In genomic region chr6:44262467-44263356, GRCh38 we compare ENCODE assay signal across 11 cellular contexts. TPM values are rescaled to one million over a fixed set of nuclear protein-coding genes. Genes with fewer than 3 reads are reported as not detected.
DNase-seq lines count a peak whose midpoint lies in the region; ATAC-seq and TF ChIP-seq lines count a peak whose summit lies in the region.
"Had no signal": no experiment of that assay in that cellular context is flagged by ENCODE, and none has a peak within 500 bp of the region (broad histone marks: within the 10 kb centered on the region; RNA-seq: fewer than 3 reads in every experiment).

No MANE protein-coding gene starts in this region.

- peaks cover 26% of the 10 kb centered on the region for H3K36me3 ChIP-seq in GM06990 (ENCODE audit: control insufficient read depth, insufficient read depth, low read length)
- H3K36me3 ChIP-seq in OCI-LY7 (ENCODE audit: insufficient read depth, low read length), result peaks cover 55% of the 10 kb centered on the region
- H3K36me3 ChIP-seq in esophagus muscularis mucosa, result peaks cover 0 to 27% (median 10%) of the 10 kb centered on the region in 4 donors
- peaks cover 5% of the 10 kb centered on the region for H3K36me3 ChIP-seq in rectal smooth muscle tissue (ENCODE audit: control insufficient read depth, insufficient read depth, low read length)
- peaks cover 0 to 4% of the 10 kb centered on the region in 2 donors for H3K36me3 ChIP-seq in thyroid gland

- intact Hi-C loops in OCI-LY7 (cut with micrococcal nuclease; ENCODE audit: unreplicated experiment) (no loop called here), esophagus muscularis mucosa (cut with DNase I) (no loop called here), thyroid gland (cut with DNase I) (no loop called here), left colon (cut with DNase I, micrococcal nuclease) (no loop called here)

- no peaks in the 10 kb centered on the region for H3K27me3 ChIP-seq in GM06990 (replicated peaks; ENCODE audit: control insufficient read depth, insufficient read depth, low read length)
- H3K27me3 ChIP-seq in esophagus muscularis mucosa, result no peaks in the 10 kb centered on the region
- H3K27me3 ChIP-seq in rectal smooth muscle tissue (ENCODE audit: control insufficient read depth, insufficient read depth, low read length), result no peaks in the 10 kb centered on the region
- H3K27me3 ChIP-seq in thyroid gland, result no peaks in the 10 kb centered on the region

- TF ChIP-seq CTCF in GM06990 (IDR thresholded peaks at IDR 0.05; ENCODE audit: insufficient read depth, low read length, poor library complexity, severe bottlenecking) (no peak), OCI-LY7 (conservative IDR thresholded peaks at IDR 0.05; ENCODE audit: low read length) (no peak), esophagus muscularis mucosa (IDR thresholded peaks at IDR 0.05) (no peak), thyroid gland (IDR thresholded peaks at IDR 0.05) (no peak)

- WGBS in esophagus muscularis mucosa, result 84% methylated on average over 7 of the region's 7 CpGs
- WGBS in thyroid gland, 2 donors, result 65 to 86% methylated on average over 6 to 7 of the region's 7 CpGs

- TF ChIP-seq POLR2A in esophagus muscularis mucosa (IDR thresholded peaks at IDR 0.05; ENCODE audit: low read depth) (no peak), thyroid gland (IDR thresholded peaks at IDR 0.05) (no peak)

- no peak overlapping the region for H3K9ac ChIP-seq in rectal smooth muscle tissue (ENCODE audit: low read length)

- no peaks in the 10 kb centered on the region for H4K20me1 ChIP-seq in OCI-LY7 (ENCODE audit: insufficient read depth, low read length)

- TF ChIP-seq EP300 in esophagus muscularis mucosa (IDR thresholded peaks at IDR 0.05), result no peak

- H3K4me3 ChIP-seq in GM06990 (replicated peaks; ENCODE audit: low read depth, low read length) (peak overlapping the region; percentile 96), OCI-LY7 (ENCODE audit: low read depth, low read length, poor library complexity, severe bottlenecking) (peak overlapping the region; percentile 86), esophagus muscularis mucosa (peak overlapping the region; percentile 75 to 86 (median 80)), rectal smooth muscle tissue (ENCODE audit: low read length) (peak overlapping the region; percentile 93), thyroid gland (replicated peaks in 1 of 3) (no peak overlapping the region)

- H3K79me2 ChIP-seq in OCI-LY7 (ENCODE audit: insufficient read depth, low read depth, low read length), result peaks cover 41% of the 10 kb centered on the region

- no peak overlapping the region for H2AFZ ChIP-seq in OCI-LY7 (ENCODE audit: low read length)

- CTCF ChIA-PET in OCI-LY7 (lab: Charles Lee; ENCODE audit: unreplicated experiment), result interaction anchor here (0.6 to 1.5 kb wide), 3 partner anchors 16 to 38 kb away, joined by 3 to 4 read pairs (median 3); partner anchors contain the start of gene HSP90AB1

- DNase-seq in GM06990 (ENCODE audit: extremely low read depth, insufficient read length) (peak; percentile 51), OCI-LY7 (ENCODE audit: low spot score) (no peak), esophagus muscularis mucosa (ENCODE audit: extremely low spot score) (no peak), thyroid gland (no peak), AG08396 (ENCODE audit: low spot score) (no peak), DMS79 treated with DMSO at 0.1 percent for 48 hours (lab: John Stamatoyannopoulos, UW) (no peak), left colon (no peak)
- DNase-seq: activated CD4-positive, alpha-beta T cell treated with anti-CD3 and anti-CD28 coated beads for 48 hours; hippocampal formation had no signal

- H3K27ac ChIP-seq in OCI-LY7 (ENCODE audit: low read depth, low read length, poor library complexity, severe bottlenecking), result peak overlapping the region; percentile 85
- H3K27ac ChIP-seq in esophagus muscularis mucosa (replicated peaks in 1 of 4), result no peak overlapping the region
- H3K27ac ChIP-seq in rectal smooth muscle tissue (ENCODE audit: low read depth, low read length), result no peak overlapping the region
- no peak overlapping the region for H3K27ac ChIP-seq in thyroid gland

- H3K9me3 ChIP-seq in OCI-LY7 (ENCODE audit: low read length) (no peaks in the 10 kb centered on the region), esophagus muscularis mucosa (no peaks in the 10 kb centered on the region), thyroid gland (no peaks in the 10 kb centered on the region)

- no peak for ATAC-seq in left colon

- POLR2A ChIA-PET in OCI-LY7 (lab: Charles Lee), result interaction anchor here (0.6 to 4.3 kb wide), 4 partner anchors 15 to 758 kb away, joined by 3 to 22 read pairs (median 4); partner anchors contain the start of gene HSP90AB1

- H3K4me1 ChIP-seq in OCI-LY7 (ENCODE audit: insufficient read depth, low read length, poor library complexity, severe bottlenecking) (peaks cover 60% of the 10 kb centered on the region), esophagus muscularis mucosa (peaks cover 24 to 49% (median 38%) of the 10 kb centered on the region in 4 donors), rectal smooth muscle tissue (ENCODE audit: control insufficient read depth, insufficient read depth, low read length) (peaks cover 16% of the 10 kb centered on the region), thyroid gland (peaks cover 27 to 33% of the 10 kb centered on the region in 2 donors)

- peak overlapping the region; percentile 96 for H3K4me2 ChIP-seq in OCI-LY7 (ENCODE audit: low read length)

- BruUV-seq in OCI-LY7 (replicated peaks; lab: Mats Ljungman, UMichigan), result no TSS peak

- H3K9me2 ChIP-seq in OCI-LY7 (ENCODE audit: insufficient read depth, low read length), result no peaks in the 10 kb centered on the region

RNA-seq across cellular contexts. Expression of gene NFKBIE, which starts 2.6 kb away (rescaled TPM):
- total RNA-seq in OCI-LY7 (2014; rRNA removed; shearing (Covaris generic)), result 27.5 and 43.1 TPM in 2 replicates
- total RNA-seq in OCI-LY7 (2022), result 22.4 and 24.8 TPM in 2 replicates
- 10 to 100 TPM in 1 of 4 donors, 1 to 10 TPM in 3; 7.0 to 10.4 (median 8.5) TPM for total RNA-seq in esophagus muscularis mucosa
- total RNA-seq in thyroid gland, result 10 to 100 TPM in 2 of 4 donors, 1 to 10 TPM in 2; 5.1 to 16.9 (median 13.2) TPM
- 10 to 100 TPM in 1 of 2 donors, 1 to 10 TPM in 1; 9.6 to 15.3 TPM for total RNA-seq in left colon

RNA-seq across cellular contexts. Expression of gene SLC35B2, which starts 5.4 kb away (rescaled TPM):
- total RNA-seq in OCI-LY7 (2014; rRNA removed; shearing (Covaris generic)), result 10.1 and 13.9 TPM in 2 replicates
- total RNA-seq in OCI-LY7 (2022) (15.3 and 16.5 TPM in 2 replicates), esophagus muscularis mucosa (10 to 100 TPM; 22.8 to 37.9 (median 32.6) TPM), thyroid gland (10 to 100 TPM; 28.5 to 46.5 (median 41.8) TPM), left colon (10 to 100 TPM; 34.9 to 43.5 TPM)

RNA-seq across cellular contexts. Expression of gene TMEM151B, which starts 7.5 kb away (rescaled TPM):
- total RNA-seq in OCI-LY7 (2014; rRNA removed; shearing (Covaris generic)), result not detected in 2 replicates
- 0.07 and 0.15 TPM in 2 replicates for total RNA-seq in OCI-LY7 (2022)
- under 1 TPM; 0.39 to 0.98 (median 0.46) TPM for total RNA-seq in esophagus muscularis mucosa
- not detected for total RNA-seq in thyroid gland
- under 1 TPM; 0.21 to 0.31 TPM for total RNA-seq in left colon
- total RNA-seq: LHCN-M2 had no signal

RNA-seq across cellular contexts. Expression of gene HSP90AB1, which starts 15.8 kb away (rescaled TPM):
- total RNA-seq in OCI-LY7 (2014; rRNA removed; shearing (Covaris generic)), result 911 and 1,004 TPM in 2 replicates
- total RNA-seq in OCI-LY7 (2022), result 1,055 and 1,282 TPM in 2 replicates
- 100 to 1,000 TPM; 356 to 729 (median 499) TPM for total RNA-seq in esophagus muscularis mucosa
- 100 to 1,000 TPM; 556 to 669 (median 586) TPM for total RNA-seq in thyroid gland
- total RNA-seq in left colon, result 100 to 1,000 TPM; 278 to 329 TPM

RNA-seq across cellular contexts. Expression of gene SLC29A1, which starts 39.3 kb away (rescaled TPM):
- 51.5 and 52.6 TPM in 2 replicates for total RNA-seq in OCI-LY7 (2014; rRNA removed; shearing (Covaris generic))
- 54.1 and 64.6 TPM in 2 replicates for total RNA-seq in OCI-LY7 (2022)
- 100 to 1,000 TPM in 3 of 4 donors, 10 to 100 TPM in 1; 68.9 to 159 (median 138) TPM for total RNA-seq in esophagus muscularis mucosa
- total RNA-seq in thyroid gland, result 10 to 100 TPM; 39.7 to 83.3 (median 55.8) TPM
- 10 to 100 TPM; 13.0 to 22.8 TPM for total RNA-seq in left colon

Comparison
In these comparisons a context has a peak if more than half of its experiments do, and no peak if none do; other contexts are left out.
1. H3K4me3 ChIP-seq: peak in GM06990 (single experiment), OCI-LY7 (single experiment), esophagus muscularis mucosa (4 of 4) and rectal smooth muscle tissue (single experiment); none in thyroid gland (0 of 3).